10 cellular contexts compared by ENCODE assay signal in genomic region chr6:24932832-24933231, GRCh38. TPM values are rescaled to one million over a fixed set of nuclear protein-coding genes. Genes with fewer than 3 reads are reported as not detected.
DNase-seq lines count a peak whose midpoint lies in the region; ATAC-seq and TF ChIP-seq lines count a peak whose summit lies in the region.
"Had no signal": no experiment of that assay in that cellular context is flagged by ENCODE, and none has a peak within 500 bp of the region (broad histone marks: within the 10 kb centered on the region; RNA-seq: fewer than 3 reads in every experiment).

No MANE protein-coding gene starts in this region.

- H3K27me3 ChIP-seq in CD4-positive, alpha-beta T cell (ENCODE audit: control insufficient read depth, insufficient read depth, low read length): no peaks in the 10 kb centered on the region
- H3K27me3 ChIP-seq in BE2C: no peaks in the 10 kb centered on the region

- peaks cover 59% of the 10 kb centered on the region for H3K4me1 Mint-ChIP-seq in CD4-positive, alpha-beta T cell (ENCODE audit: low read depth)

- no peak for DNase-seq in CD4-positive, alpha-beta T cell
- DNase-seq in epithelial cell of esophagus (ENCODE audit: low read depth) (peak; percentile 28), MV-4-11 (lab: John Stamatoyannopoulos, UW) (no peak), BE2C (no peak)
- DNase-seq in activated CD4-positive, CD25-positive, alpha-beta regulatory T cell treated with anti-CD3 and anti-CD28 coated beads, Interleukin-2, amount 50 U/mL, for 72 hours: no peak
- DNase-seq: dorsolateral prefrontal cortex had no signal

- CTCF ChIA-PET in CD4-positive, alpha-beta T cell (lab: Charles Lee): interaction anchor here (0.9 to 8.0 kb wide), 19 partner anchors 12 to 94 kb away, joined by 3 to 180 read pairs (median 10); no protein-coding TSS in a partner anchor

- no peak for ATAC-seq in CD4-positive, alpha-beta T cell (ENCODE audit: poor library complexity)
- ATAC-seq in GM19395 (IDR thresholded peaks at IDR 0.05; ENCODE audit: unreplicated experiment) (peak; percentile 39), HG03521 (IDR thresholded peaks at IDR 0.05; ENCODE audit: unreplicated experiment) (peak; percentile 24), GM21737 (IDR thresholded peaks at IDR 0.05; ENCODE audit: unreplicated experiment) (no peak)

- no peak for TF ChIP-seq CTCF in CD4-positive, alpha-beta T cell (IDR thresholded peaks at IDR 0.05)
- TF ChIP-seq CTCF in epithelial cell of esophagus (IDR thresholded peaks at IDR 0.05; ENCODE audit: insufficient read depth, low read depth, low read length, missing control alignments) (no peak), BE2C (IDR thresholded peaks at IDR 0.05; ENCODE audit: low read depth, low read length) (no peak)

- no peaks in the 10 kb centered on the region for H3K36me3 ChIP-seq in BE2C

- peak overlapping the region; percentile 97 for H3K27ac Mint-ChIP-seq in CD4-positive, alpha-beta T cell

- H3K9me3 ChIP-seq in CD4-positive, alpha-beta T cell (ENCODE audit: control insufficient read depth, low read length): no peaks in the 10 kb centered on the region
- no peaks in the 10 kb centered on the region for H3K9me3 ChIP-seq in BE2C

- POLR2A ChIA-PET in CD4-positive, alpha-beta T cell (lab: Charles Lee): interaction anchor here (0.8 to 19.0 kb wide), 18 partner anchors 8 to 1223 kb away, joined by 3 to 1043 read pairs (median 18); a partner anchor contains a TSS

- H3K9me3 Mint-ChIP-seq in CD4-positive, alpha-beta T cell: no peaks in the 10 kb centered on the region

- peaks cover 8% of the 10 kb centered on the region for H3K4me1 ChIP-seq in BE2C

- H3K4me3 Mint-ChIP-seq in CD4-positive, alpha-beta T cell: peak overlapping the region; percentile 97

- H3K27me3 Mint-ChIP-seq in CD4-positive, alpha-beta T cell: no peaks in the 10 kb centered on the region

- H3K36me3 Mint-ChIP-seq in CD4-positive, alpha-beta T cell (ENCODE audit: low read depth): peaks cover 90% of the 10 kb centered on the region

- H3K27ac ChIP-seq in CD4-positive, alpha-beta T cell (ENCODE audit: low read depth, low read length): peak overlapping the region; percentile 89
- H3K27ac ChIP-seq: dorsolateral prefrontal cortex, SK-N-MC had no signal

- H3K4me3 ChIP-seq in epithelial cell of esophagus (ENCODE audit: low read length) (no peak overlapping the region), BE2C (ENCODE audit: low read depth, low read length) (no peak overlapping the region)
- H3K4me3 ChIP-seq: dorsolateral prefrontal cortex, SK-N-MC had no signal

- intact Hi-C loops in CD4-positive, alpha-beta T cell (cut with DNase I, micrococcal nuclease): loop anchor here in 1 of 2 experiments (2.0 to 5.0 kb wide), 3 partner anchors 14 to 139 kb away; no protein-coding TSS in a partner anchor

RNA-seq across cellular contexts. Expression of gene RIPOR2, which starts 2.9 kb away (rescaled TPM):
- 100 to 1,000 TPM; 123 to 129 TPM for total RNA-seq in CD4-positive, alpha-beta T cell
- polyA plus RNA-seq in BE2C (2012; ENCODE audit: insufficient read depth, insufficient read length, low read depth): not detected

Comparison
In these comparisons a context has a peak if more than half of its experiments do, and no peak if none do; other contexts are left out.
1. ATAC-seq: peak in GM19395 (single experiment) and HG03521 (single experiment); none in CD4-positive, alpha-beta T cell (single experiment) and GM21737 (single experiment).